In the genomic region with DNA sequence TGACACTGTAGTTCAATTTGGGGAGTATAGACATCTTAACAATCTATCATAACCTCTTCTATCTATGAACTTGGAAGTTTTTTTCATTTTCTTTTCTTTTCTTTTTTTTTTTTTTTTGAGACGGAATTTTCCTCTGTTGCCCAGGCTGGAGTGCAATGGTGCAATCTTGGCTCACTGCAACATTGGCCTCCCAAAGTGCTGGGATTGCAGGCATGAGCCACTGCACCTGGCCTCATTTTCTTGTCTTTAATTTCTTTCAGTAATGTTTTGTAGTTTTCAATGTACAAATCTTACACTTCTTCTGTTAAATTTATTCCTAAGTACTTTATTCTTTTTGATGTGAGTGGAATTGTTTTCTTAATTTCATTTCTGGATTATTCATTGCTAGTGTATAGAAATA, we compare ENCODE assay signal across 23 cellular contexts. TPM values are rescaled to one million over a fixed set of nuclear protein-coding genes. Genes with fewer than 3 reads are reported as not detected.
DNase-seq lines count a peak whose midpoint lies in the region; ATAC-seq and TF ChIP-seq lines count a peak whose summit lies in the region.
"Had no signal": no experiment of that assay in that cellular context is flagged by ENCODE, and none has a peak within 500 bp of the region (broad histone marks: within the 10 kb centered on the region; RNA-seq: fewer than 3 reads in every experiment).

No MANE protein-coding gene starts in this region.

- no peak overlapping the region for H3K27ac ChIP-seq in right cardiac atrium (ENCODE audit: low read length)
- no peak overlapping the region for H3K27ac ChIP-seq in right atrium auricular region
- H3K27ac ChIP-seq: BLaER1, KMS-11 had no signal

- no peaks in the 10 kb centered on the region for H3K9me3 Mint-ChIP-seq in activated CD4-positive, alpha-beta T cell treated with anti-CD3 and anti-CD28 coated beads, Interleukin-2, amount 10 ng/mL, durations not matched to agents 24 days and 14 days
- H3K9me3 Mint-ChIP-seq: CD8-positive, alpha-beta T cell had no signal

- H3K36me3 ChIP-seq in right atrium auricular region: no peaks in the 10 kb centered on the region
- H3K36me3 ChIP-seq in BE2C: no peaks in the 10 kb centered on the region

- ATAC-seq in Right ventricle myocardium inferior (peak; percentile 47), right cardiac atrium (no peak)
- ATAC-seq: CD8-positive, alpha-beta T cell; GM12878; HCT116 had no signal

- H3K4me1 Mint-ChIP-seq in activated CD4-positive, alpha-beta T cell treated with anti-CD3 and anti-CD28 coated beads, Interleukin-2, amount 10 ng/mL, durations not matched to agents 24 days and 14 days: no peaks in the 10 kb centered on the region

- peaks cover 22% of the 10 kb centered on the region for H3K4me1 ChIP-seq in right cardiac atrium (ENCODE audit: control insufficient read depth, insufficient read depth, low read length)
- H3K4me1 ChIP-seq in right atrium auricular region: peaks cover 0 to 59% of the 10 kb centered on the region in 2 donors
- no peaks in the 10 kb centered on the region for H3K4me1 ChIP-seq in BE2C

- H3K36me3 Mint-ChIP-seq in activated CD4-positive, alpha-beta T cell treated with anti-CD3 and anti-CD28 coated beads, Interleukin-2, amount 10 ng/mL, durations not matched to agents 24 days and 14 days (ENCODE audit: low read depth): no peaks in the 10 kb centered on the region
- H3K36me3 Mint-ChIP-seq: CD8-positive, alpha-beta T cell had no signal

- WGBS in right cardiac atrium: 52% methylated on average over 1 of the region's 1 CpG

- no peaks in the 10 kb centered on the region for H3K27me3 ChIP-seq in right cardiac atrium (ENCODE audit: control insufficient read depth, insufficient read depth)
- no peaks in the 10 kb centered on the region for H3K27me3 ChIP-seq in right atrium auricular region
- no peaks in the 10 kb centered on the region for H3K27me3 ChIP-seq in BE2C
- H3K27me3 ChIP-seq: BLaER1 had no signal

- intact Hi-C loops in Right ventricle myocardium inferior (cut with DNase I): no loop called here
- intact Hi-C loops in right cardiac atrium (cut with DNase I): no loop called here
- intact Hi-C loops in activated CD4-positive, alpha-beta T cell treated with anti-CD3 and anti-CD28 coated beads, Interleukin-2, amount 10 ng/mL, durations not matched to agents 24 days and 14 days (cut with micrococcal nuclease): no loop called here

- no peak overlapping the region for H3K4me3 Mint-ChIP-seq in activated CD4-positive, alpha-beta T cell treated with anti-CD3 and anti-CD28 coated beads, Interleukin-2, amount 10 ng/mL, durations not matched to agents 24 days and 14 days
- H3K4me3 Mint-ChIP-seq: CD8-positive, alpha-beta T cell had no signal

- H3K27me3 Mint-ChIP-seq in activated CD4-positive, alpha-beta T cell treated with anti-CD3 and anti-CD28 coated beads, Interleukin-2, amount 10 ng/mL, durations not matched to agents 24 days and 14 days: peaks cover 15% of the 10 kb centered on the region

- no peak overlapping the region for H3K27ac Mint-ChIP-seq in activated CD4-positive, alpha-beta T cell treated with anti-CD3 and anti-CD28 coated beads, Interleukin-2, amount 10 ng/mL, durations not matched to agents 24 days and 14 days
- H3K27ac Mint-ChIP-seq: CD8-positive, alpha-beta T cell had no signal

- H3K4me3 ChIP-seq in right cardiac atrium (ENCODE audit: low read length): no peak overlapping the region
- no peak overlapping the region for H3K4me3 ChIP-seq in right atrium auricular region
- H3K4me3 ChIP-seq in BE2C (ENCODE audit: low read depth, low read length): no peak overlapping the region
- H3K4me3 ChIP-seq: BLaER1, GM12878 had no signal

- TF ChIP-seq CTCF in right atrium auricular region (IDR thresholded peaks at IDR 0.05) (no peak), BE2C (IDR thresholded peaks at IDR 0.05; ENCODE audit: low read depth, low read length) (no peak)

- no peaks in the 10 kb centered on the region for H3K9me3 ChIP-seq in right cardiac atrium (ENCODE audit: control insufficient read depth, low read length)
- no peaks in the 10 kb centered on the region for H3K9me3 ChIP-seq in right atrium auricular region
- H3K9me3 ChIP-seq in BE2C: no peaks in the 10 kb centered on the region

- no peak for DNase-seq in Right ventricle myocardium inferior (ENCODE audit: missing footprints)
- no peak for DNase-seq in right cardiac atrium
- peak; percentile 55 for DNase-seq in cerebellar cortex (ENCODE audit: low spot score)
- peak; percentile 59 for DNase-seq in right atrium auricular region (ENCODE audit: low spot score)
- peak; percentile 15 for DNase-seq in ureter (ENCODE audit: low spot score)
- DNase-seq in BE2C: no peak
- no peak for DNase-seq in activated CD4-positive, alpha-beta T cell treated with anti-CD3 and anti-CD28 coated beads, Interleukin-2, amount 10 ng/mL, durations not matched to agents 24 days and 14 days
- DNase-seq in GOT3 (lab: John Stamatoyannopoulos, UW): no peak
- DNase-seq: 8988T; CD8-positive, alpha-beta T cell; DMS79 treated with DMSO at 0.1 percent for 48 hours; GDM1; NCI-H1048; NCI-H1436 treated with DMSO at 0.1 percent for 48 hours; NCI-H2029 treated with DMSO at 0.1 percent for 48 hours; NCI-H2171 treated with DMSO at 0.1 percent for 48 hours; NCI-H446 treated with DMSO at 0.1 percent for 48 hours; NCI-H748 treated with DMSO at 0.1 percent for 48 hours; OCI-M1 had no signal

RNA-seq across cellular contexts. Expression of a gene that starts 14.6 kb away (rescaled TPM):
- 12.9 TPM for total RNA-seq in Right ventricle myocardium inferior
- 10 to 100 TPM; 13.3 to 19.7 (median 16.0) TPM for total RNA-seq in right cardiac atrium
- polyA plus RNA-seq in right cardiac atrium: 9.2 TPM
- 10 to 100 TPM; 13.2 to 20.3 TPM for total RNA-seq in right atrium auricular region
- total RNA-seq in ureter: 42.1 TPM
- 3.6 TPM for polyA plus RNA-seq in BE2C (2012; ENCODE audit: insufficient read depth, insufficient read length, low read depth)
- total RNA-seq in activated CD4-positive, alpha-beta T cell treated with anti-CD3 and anti-CD28 coated beads, Interleukin-2, amount 10 ng/mL, durations not matched to agents 24 days and 14 days: 0.40 and 0.83 TPM in 2 replicates
- total RNA-seq: CD8-positive, alpha-beta T cell had no signal

Comparison
In these comparisons a context has a peak if more than half of its experiments do, and no peak if none do; other contexts are left out.
1. DNase-seq: peak in cerebellar cortex (single experiment), right atrium auricular region (single experiment) and ureter (single experiment); none in Right ventricle myocardium inferior (single experiment), right cardiac atrium (0 of 3), BE2C (single experiment), activated CD4-positive, alpha-beta T cell treated with anti-CD3 and anti-CD28 coated beads, Interleukin-2, amount 10 ng/mL, durations not matched to agents 24 days and 14 days (single experiment) and GOT3 (single experiment).